Comparison of ENCODE assay signal across 22 cellular contexts in genomic region chr12:106239241-106239950, GRCh38. TPM values are rescaled to one million over a fixed set of nuclear protein-coding genes. Genes with fewer than 3 reads are reported as not detected.
DNase-seq lines count a peak whose midpoint lies in the region; ATAC-seq, FAIRE-seq and TF ChIP-seq lines count a peak whose summit lies in the region.
"Had no signal": no experiment of that assay in that cellular context is flagged by ENCODE, and none has a peak within 500 bp of the region (broad histone marks: within the 10 kb centered on the region; RNA-seq: fewer than 3 reads in every experiment).

No MANE protein-coding gene starts in this region.

- intact Hi-C loops in kidney (cut with DNase I) (loop anchor here (10.0 kb wide), 1 partner anchor 45 kb away; no protein-coding TSS in a partner anchor), psoas muscle (cut with DNase I) (no loop called here)

- H3K27ac Mint-ChIP-seq in endodermal cell (no peak overlapping the region), WTC11 (no peak overlapping the region)

- 95 to 98% methylated on average over 28 to 37 of the region's 37 CpGs for WGBS in endodermal cell (ENCODE audit: insufficient coverage in 1 of 2, insufficient read length in 1 of 2), 2 experiments
- 85 to 92% (median 87%) methylated on average over 37 of the region's 37 CpGs for WGBS in psoas muscle, 3 donors

- no peak overlapping the region for H3K4me3 ChIP-seq in SK-N-MC
- no peak overlapping the region for H3K4me3 ChIP-seq in endodermal cell (ENCODE audit: low read length)
- H3K4me3 ChIP-seq in kidney (ENCODE audit: low read length in 2 of 2), result no peak overlapping the region
- no peak overlapping the region for H3K4me3 ChIP-seq in psoas muscle
- H3K4me3 ChIP-seq: HAP-1, PC-9 had no signal

- CTCF ChIA-PET in WTC11 (lab: Charles Lee), result interaction anchor here (1.4 kb wide), 1 partner anchor 16 kb away, joined by 3 read pairs; no protein-coding TSS in a partner anchor

- H3K4me1 Mint-ChIP-seq in endodermal cell (peaks cover 6% of the 10 kb centered on the region), WTC11 (peaks cover 9% of the 10 kb centered on the region)

- H3K27me3 ChIP-seq in endodermal cell (ENCODE audit: control insufficient read depth, insufficient read depth, low read length, poor library complexity, severe bottlenecking) (no peaks in the 10 kb centered on the region), psoas muscle (ENCODE audit: insufficient read depth in 3 of 3, low read length in 2 of 3) (no peaks in the 10 kb centered on the region)

- H3K27ac ChIP-seq in SK-N-MC, result peak overlapping the region; percentile 23; the same call in 1 of the 2 replicates
- H3K27ac ChIP-seq in endodermal cell (ENCODE audit: low read depth, low read length), result no peak overlapping the region
- H3K27ac ChIP-seq in kidney (ENCODE audit: low read depth in 2 of 2, low read length in 2 of 2), result no peak overlapping the region
- H3K27ac ChIP-seq in psoas muscle, result no peak overlapping the region
- H3K27ac ChIP-seq: PC-9 had no signal

- TF ChIP-seq CTCF in endodermal cell (conservative IDR thresholded peaks at IDR 0.05) (no peak), kidney (IDR thresholded peaks at IDR 0.05; ENCODE audit: borderline replicate concordance, extremely low read depth, insufficient read depth) (no peak), psoas muscle (IDR thresholded peaks at IDR 0.05) (no peak), WTC11 (IDR thresholded peaks at IDR 0.05) (no peak)

- H3K27me3 Mint-ChIP-seq in endodermal cell (ENCODE audit: insufficient read depth), result no peaks in the 10 kb centered on the region
- H3K27me3 Mint-ChIP-seq in WTC11 (ENCODE audit: low read depth), result no peaks in the 10 kb centered on the region

- H3K9me3 Mint-ChIP-seq in endodermal cell, result no peaks in the 10 kb centered on the region
- no peaks in the 10 kb centered on the region for H3K9me3 Mint-ChIP-seq in WTC11

- H3K9ac ChIP-seq in SK-N-MC (ENCODE audit: insufficient read length) (no peak overlapping the region), endodermal cell (ENCODE audit: extremely low read depth, low read length, poor library complexity, severe bottlenecking) (no peak overlapping the region), kidney (ENCODE audit: low read length in 2 of 2) (no peak overlapping the region)
- H3K9ac ChIP-seq: SK-N-SH had no signal

- H3K36me3 ChIP-seq in SK-N-MC (ENCODE audit: insufficient read depth, low read length) (peaks cover 64% of the 10 kb centered on the region), endodermal cell (ENCODE audit: control insufficient read depth, insufficient read depth, low read length) (peaks cover 50% of the 10 kb centered on the region), kidney (ENCODE audit: control insufficient read depth in 1 of 2, insufficient read depth in 2 of 2, low read length in 2 of 2) (peaks cover 3 to 6% of the 10 kb centered on the region in 2 donors), psoas muscle (ENCODE audit: insufficient read depth in 1 of 2, low read depth in 1 of 2) (peaks cover 3 to 41% of the 10 kb centered on the region in 2 donors)

- H3K4me3 Mint-ChIP-seq in endodermal cell, result no peak overlapping the region
- H3K4me3 Mint-ChIP-seq in WTC11, result no peak overlapping the region

- FAIRE-seq in kidney (lab: Jason Lieb, UNC), result no peak
- no peak for FAIRE-seq in GM12891 (lab: Jason Lieb, UNC)

- H3K4me1 ChIP-seq in endodermal cell (ENCODE audit: control insufficient read depth, insufficient read depth, low read length), result no peaks in the 10 kb centered on the region
- no peaks in the 10 kb centered on the region for H3K4me1 ChIP-seq in kidney (ENCODE audit: control insufficient read depth in 1 of 2, insufficient read depth in 1 of 2, low read depth in 1 of 2, low read length in 2 of 2)
- peaks cover 9% of the 10 kb centered on the region for H3K4me1 ChIP-seq in psoas muscle
- H3K4me1 ChIP-seq: HAP-1 had no signal

- ATAC-seq in psoas muscle (peak; percentile 2 to 34 (median 23)), WTC11 (no peak), GM21515 (IDR thresholded peaks at IDR 0.05; ENCODE audit: unreplicated experiment) (no peak)

- DNase-seq in SK-N-MC (ENCODE audit: low read depth, low spot score) (no peak), endodermal cell (peak; percentile 44), kidney (peak; percentile 65), psoas muscle (no peak), WTC11 (ENCODE audit: low spot score) (no peak), GM12891 (ENCODE audit: insufficient read length, low spot score) (no peak)
- DNase-seq: ACHN, AML-193, COR-L47, DMS153, IMR-90, Kasumi-1, MM.1S, NCI-H1417, NCI-H2029, NCI-H2171, NCI-H446 treated with DMSO at 0.1 percent for 48 hours, NCI-H748 treated with DMSO at 0.1 percent for 48 hours, PC-9, SK-N-SH had no signal

- TF ChIP-seq POLR2A in GM12891 (IDR thresholded peaks at IDR 0.05; ENCODE audit: low read depth, low read length), result no peak

- peaks cover 47% of the 10 kb centered on the region for H3K36me3 Mint-ChIP-seq in endodermal cell (ENCODE audit: low read depth)
- peaks cover 26% of the 10 kb centered on the region for H3K36me3 Mint-ChIP-seq in WTC11

- POLR2A ChIA-PET in WTC11 (lab: Charles Lee), result no interaction called here

- H3K9me3 ChIP-seq in SK-N-MC (ENCODE audit: low read depth, low read length) (no peaks in the 10 kb centered on the region), endodermal cell (ENCODE audit: control insufficient read depth, low read length) (no peaks in the 10 kb centered on the region), kidney (ENCODE audit: control insufficient read depth in 1 of 2, low read length in 2 of 2) (no peaks in the 10 kb centered on the region), psoas muscle (no peaks in the 10 kb centered on the region)
- H3K9me3 ChIP-seq: HAP-1, SK-N-SH had no signal

TF ChIP-seq in WTC11, 78 proteins besides CTCF, POLR2A, EP300 and RAD21 (continues in another document):
- TF ChIP-seq MXD4 (CRISPR knock-in tag; IDR thresholded peaks at IDR 0.05; ENCODE audit: borderline replicate concordance), result no peak
- no peak for TF ChIP-seq SP1 (CRISPR knock-in tag; conservative IDR thresholded peaks at IDR 0.05)
- TF ChIP-seq ZNF396 (CRISPR knock-in tag; IDR thresholded peaks at IDR 0.05; ENCODE audit: borderline replicate concordance), result no peak
- TF ChIP-seq ATF3 (CRISPR knock-in tag; conservative IDR thresholded peaks at IDR 0.05), result no peak
- no peak for TF ChIP-seq TCF7 (CRISPR knock-in tag; IDR thresholded peaks at IDR 0.05; ENCODE audit: low read depth)
- TF ChIP-seq EMX1 (CRISPR knock-in tag; IDR thresholded peaks at IDR 0.05), result no peak
- TF ChIP-seq E2F5 (CRISPR knock-in tag; IDR thresholded peaks at IDR 0.05), result no peak
- TF ChIP-seq MYBL2 (CRISPR knock-in tag; IDR thresholded peaks at IDR 0.05), result no peak
- TF ChIP-seq JUN (CRISPR knock-in tag; IDR thresholded peaks at IDR 0.05), result no peak
- TF ChIP-seq IRF2 (CRISPR knock-in tag; IDR thresholded peaks at IDR 0.05; ENCODE audit: borderline replicate concordance, low read depth), result no peak

TF ChIP-seq in GM12891, 5 proteins besides CTCF, POLR2A, EP300 and RAD21:
- TF ChIP-seq SPI1 (IDR thresholded peaks at IDR 0.05; ENCODE audit: low read depth, low read length) (no peak), POU2F2 (IDR thresholded peaks at IDR 0.05; ENCODE audit: low read depth, low read length) (no peak), PAX5 (IDR thresholded peaks at IDR 0.05; ENCODE audit: insufficient read depth, low read length, severe bottlenecking) (no peak), TAF1 (IDR thresholded peaks at IDR 0.05; ENCODE audit: low read depth, low read length) (no peak), POLR2AphosphoS5 (IDR thresholded peaks at IDR 0.05; ENCODE audit: low read depth, low read length) (no peak)

RNA-seq across cellular contexts. Expression of gene CKAP4, which starts 8.4 kb away (rescaled TPM):
- total RNA-seq in endodermal cell, result 10 to 100 TPM; 88.9 to 93.3 TPM
- 133 TPM for polyA plus RNA-seq in endodermal cell (2013, experiment 1 of 2)
- polyA plus RNA-seq in endodermal cell (2013, experiment 2 of 2), result 130 TPM
- 43.0 TPM for total RNA-seq in kidney
- 29.2 TPM for polyA plus RNA-seq in kidney (ENCODE audit: insufficient read depth, low read depth, low replicate concordance)
- total RNA-seq in psoas muscle, result 10 to 100 TPM; 14.2 to 24.4 (median 19.7) TPM
- polyA plus RNA-seq in psoas muscle, result 10 to 100 TPM in 1 of 3 donors, 1 to 10 TPM in 2; 7.6 to 14.7 (median 8.0) TPM
- 67.2 to 69.6 TPM (median 67.8 TPM) in 3 replicates for total RNA-seq in WTC11 (2021)
- 5.0 TPM for polyA plus RNA-seq in GM12891 (2012; ENCODE audit: low read depth, missing spikeins)

Comparison
In these comparisons a context has a peak if more than half of its experiments do, and no peak if none do; other contexts are left out.
1. DNase-seq: peak in endodermal cell (single experiment) and kidney (single experiment); none in SK-N-MC (single experiment), psoas muscle (0 of 2), WTC11 (single experiment) and GM12891 (single experiment).
2. ATAC-seq: peak in psoas muscle (4 of 4); none in WTC11 (single experiment) and GM21515 (single experiment).